In the genomic region with DNA sequence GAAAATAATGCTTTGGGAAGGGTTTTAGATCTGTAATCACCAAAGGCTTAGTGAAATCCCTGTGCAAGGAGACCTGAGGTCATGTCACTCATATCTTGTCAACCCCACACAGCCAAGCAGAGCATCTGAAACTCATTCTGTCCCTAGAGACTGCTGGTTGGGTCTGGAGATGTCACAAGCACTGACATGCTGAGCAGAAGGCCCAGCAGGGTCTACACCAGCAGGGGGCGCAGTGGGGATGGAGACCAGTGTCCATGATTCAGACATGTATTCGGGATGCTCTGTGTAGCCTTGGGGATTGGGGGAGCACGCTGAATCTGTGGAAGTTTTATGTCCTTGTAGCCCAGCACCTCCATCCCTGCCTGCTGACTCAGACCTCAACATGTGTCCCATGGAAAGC, we compare ENCODE assay signal across 8 cellular contexts.
DNase-seq lines count a peak whose midpoint lies in the region; ATAC-seq, FAIRE-seq and TF ChIP-seq lines count a peak whose summit lies in the region.
"Not testable (repeated sequence)": the region's sequence is repeated elsewhere in the genome, so short reads cannot be mapped to it uniquely, and the experiment has no call there.

No MANE protein-coding gene starts in this region.

- H3K4me1 ChIP-seq in A549, right lobe of liver: not testable (repeated sequence)

- 7% methylated on average over 3 of the region's 3 CpGs for WGBS in A549 (ENCODE audit: missing lambda C conversion rate)
- WGBS in right lobe of liver (ENCODE audit: insufficient coverage, low coverage, low lambda C conversion rate, missing lambda C conversion rate), result no CpG with 5 or more reads among the region's 3 CpGs

- not testable (repeated sequence) for H3K36me3 ChIP-seq in right lobe of liver

- not testable (repeated sequence) for H3K4me3 Mint-ChIP-seq in activated CD4-positive, alpha-beta T cell treated with anti-CD3 and anti-CD28 coated beads for 36 hours

- H3K4me1 Mint-ChIP-seq in activated CD4-positive, alpha-beta T cell treated with anti-CD3 and anti-CD28 coated beads for 36 hours, result not testable (repeated sequence)

- not testable (repeated sequence) for H3K27ac Mint-ChIP-seq in activated CD4-positive, alpha-beta T cell treated with anti-CD3 and anti-CD28 coated beads for 36 hours

- not testable (repeated sequence) for H3K27me3 Mint-ChIP-seq in activated CD4-positive, alpha-beta T cell treated with anti-CD3 and anti-CD28 coated beads for 36 hours

- not testable (repeated sequence) for H3K4me3 ChIP-seq in A549, right lobe of liver

- not testable (repeated sequence) for TF ChIP-seq EP300 in A549 (IDR thresholded peaks at IDR 0.05)

- not testable (repeated sequence) for TF ChIP-seq CTCF in A549 (IDR thresholded peaks at IDR 0.05)
- TF ChIP-seq CTCF in GM13976 (IDR thresholded peaks at IDR 0.05; ENCODE audit: borderline replicate concordance, control extremely low read depth, extremely low read depth, insufficient read depth, missing control alignments) (peak; percentile 3), right lobe of liver (IDR thresholded peaks at IDR 0.05) (peak in 3 of 4 donors; percentile 17 to 35 (median 20))

- not testable (repeated sequence) for H3K27ac ChIP-seq in A549, right lobe of liver

- not testable (repeated sequence) for H3K27me3 ChIP-seq in right lobe of liver

- POLR2A ChIA-PET in A549 (lab: Yijun Ruan, JAX); activated CD4-positive, alpha-beta T cell treated with anti-CD3 and anti-CD28 coated beads for 36 hours (lab: Charles Lee): not testable (repeated sequence)

- H3K4me2 ChIP-seq in A549, result not testable (repeated sequence)

- H3K36me3 Mint-ChIP-seq in activated CD4-positive, alpha-beta T cell treated with anti-CD3 and anti-CD28 coated beads for 36 hours (ENCODE audit: low read depth), result not testable (repeated sequence)

- FAIRE-seq in A549 (lab: Jason Lieb, UNC), result not testable (repeated sequence)

- in situ Hi-C loops in GM13976 (cut with MboI; ENCODE audit: low sequenced_read_pairs, unreplicated experiment), result not testable (repeated sequence)

- TF ChIP-seq RAD21 in A549 (conservative IDR thresholded peaks at IDR 0.05 in 1 of 2, IDR thresholded peaks at IDR 0.05 in 1 of 2), result not testable (repeated sequence)

- ATAC-seq in A549, result peak; percentile 81 to 90
- peak; percentile 95 for ATAC-seq in GM19351 (IDR thresholded peaks at IDR 0.05; ENCODE audit: unreplicated experiment)
- ATAC-seq in GM21825 (IDR thresholded peaks at IDR 0.05; ENCODE audit: unreplicated experiment), result peak; percentile 99
- ATAC-seq in HG03060 (IDR thresholded peaks at IDR 0.05; ENCODE audit: low read depth, unreplicated experiment), result peak; percentile 98
- peak; percentile 84 for ATAC-seq in HG03571 (IDR thresholded peaks at IDR 0.05; ENCODE audit: unreplicated experiment)
- ATAC-seq in activated CD4-positive, alpha-beta T cell treated with anti-CD3 and anti-CD28 coated beads for 36 hours, result peak; percentile 65
- ATAC-seq in right lobe of liver, result peak; percentile 68 to 85 (median 74)

- TF ChIP-seq POLR2A in A549 (IDR thresholded peaks at IDR 0.05; ENCODE audit: low read length); right lobe of liver (IDR thresholded peaks at IDR 0.05): not testable (repeated sequence)

- DNase-seq in A549 (ENCODE audit: low read depth in 1 of 2, low spot score in 1 of 2), result peak in 1 of 2 experiments; percentile 1
- not testable (repeated sequence) for DNase-seq in GM13976 (ENCODE audit: low spot score); activated CD4-positive, alpha-beta T cell treated with anti-CD3 and anti-CD28 coated beads for 36 hours; right lobe of liver

- CTCF ChIA-PET in A549 (lab: Yijun Ruan, JAX); activated CD4-positive, alpha-beta T cell treated with anti-CD3 and anti-CD28 coated beads for 36 hours (lab: Charles Lee): not testable (repeated sequence)

- intact Hi-C loops in activated CD4-positive, alpha-beta T cell treated with anti-CD3 and anti-CD28 coated beads for 36 hours (cut with DNase I, micrococcal nuclease); right lobe of liver (cut with DNase I): not testable (repeated sequence)

- not testable (repeated sequence) for H3K9me3 Mint-ChIP-seq in activated CD4-positive, alpha-beta T cell treated with anti-CD3 and anti-CD28 coated beads for 36 hours (ENCODE audit: low read depth)

- H3K9me3 ChIP-seq in A549, right lobe of liver: not testable (repeated sequence)
